Comparison of ENCODE assay signal across 2 cellular contexts in the genomic region with DNA sequence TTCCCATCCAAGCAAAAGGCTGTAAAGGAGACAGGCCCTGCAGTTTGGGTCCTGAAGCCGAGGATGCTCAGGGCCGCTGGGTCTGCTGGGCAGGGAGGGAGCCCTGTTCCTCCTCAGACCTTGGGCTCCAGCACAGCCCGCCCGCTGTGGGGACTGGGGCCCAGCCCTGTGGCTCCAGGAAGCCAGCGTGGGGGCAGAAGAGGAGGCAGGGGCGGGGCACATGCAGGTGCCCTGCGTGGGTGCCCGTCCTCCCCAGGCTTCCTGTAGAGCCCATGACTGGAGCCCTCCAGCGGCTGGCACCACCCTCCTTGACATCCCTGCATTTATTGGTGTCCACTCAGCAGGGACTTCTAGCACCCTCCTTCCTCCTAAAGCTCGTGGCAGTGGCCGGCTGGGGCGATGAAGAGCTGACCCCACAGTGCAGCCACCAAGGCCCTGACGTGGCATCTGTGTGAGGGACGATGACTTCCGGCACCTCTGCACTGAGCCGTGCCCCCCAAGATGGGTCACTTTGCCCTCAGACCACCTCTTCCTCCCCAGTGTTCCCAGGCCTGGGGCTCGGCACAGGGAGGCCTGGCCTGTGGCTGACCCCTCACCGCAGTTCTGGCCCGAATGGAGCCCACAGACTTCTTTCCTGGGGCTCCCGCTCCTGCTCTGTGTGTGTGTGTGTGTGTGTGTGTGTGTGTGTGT.
TF ChIP-seq lines count a peak whose summit lies in the region.

No MANE protein-coding gene starts in this region.

TF ChIP-seq in HEK293, 187 proteins besides CTCF, POLR2A, EP300 and RAD21:
- TF ChIP-seq ZNF600 (tag by site-specific recombination; IDR thresholded peaks at IDR 0.05) (peak; percentile 30; the same call in 1 of the 2 replicates), ZNF16 (tag by site-specific recombination; IDR thresholded peaks at IDR 0.05; ENCODE audit: low read depth) (no peak), ZNF132 (tag by site-specific recombination; IDR thresholded peaks at IDR 0.05; ENCODE audit: borderline replicate concordance) (no peak)
- TF ChIP-seq, protein P1, sequence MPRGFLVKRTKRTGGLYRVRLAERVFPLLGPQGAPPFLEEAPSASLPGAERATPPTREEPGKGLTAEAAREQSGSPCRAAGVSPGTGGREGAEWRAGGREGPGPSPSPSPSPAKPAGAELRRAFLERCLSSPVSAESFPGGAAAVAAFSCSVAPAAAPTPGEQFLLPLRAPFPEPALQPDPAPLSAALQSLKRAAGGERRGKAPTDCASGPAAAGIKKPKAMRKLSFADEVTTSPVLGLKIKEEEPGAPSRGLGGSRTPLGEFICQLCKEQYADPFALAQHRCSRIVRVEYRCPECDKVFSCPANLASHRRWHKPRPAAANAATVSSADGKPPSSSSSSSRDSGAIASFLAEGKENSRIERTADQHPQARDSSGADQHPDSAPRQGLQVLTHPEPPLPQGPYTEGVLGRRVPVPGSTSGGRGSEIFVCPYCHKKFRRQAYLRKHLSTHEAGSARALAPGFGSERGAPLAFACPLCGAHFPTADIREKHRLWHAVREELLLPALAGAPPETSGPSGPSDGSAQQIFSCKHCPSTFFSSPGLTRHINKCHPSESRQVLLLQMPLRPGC (tag by site-specific recombination; IDR thresholded peaks at IDR 0.05) = no peak
- TF ChIP-seq, protein P2, sequence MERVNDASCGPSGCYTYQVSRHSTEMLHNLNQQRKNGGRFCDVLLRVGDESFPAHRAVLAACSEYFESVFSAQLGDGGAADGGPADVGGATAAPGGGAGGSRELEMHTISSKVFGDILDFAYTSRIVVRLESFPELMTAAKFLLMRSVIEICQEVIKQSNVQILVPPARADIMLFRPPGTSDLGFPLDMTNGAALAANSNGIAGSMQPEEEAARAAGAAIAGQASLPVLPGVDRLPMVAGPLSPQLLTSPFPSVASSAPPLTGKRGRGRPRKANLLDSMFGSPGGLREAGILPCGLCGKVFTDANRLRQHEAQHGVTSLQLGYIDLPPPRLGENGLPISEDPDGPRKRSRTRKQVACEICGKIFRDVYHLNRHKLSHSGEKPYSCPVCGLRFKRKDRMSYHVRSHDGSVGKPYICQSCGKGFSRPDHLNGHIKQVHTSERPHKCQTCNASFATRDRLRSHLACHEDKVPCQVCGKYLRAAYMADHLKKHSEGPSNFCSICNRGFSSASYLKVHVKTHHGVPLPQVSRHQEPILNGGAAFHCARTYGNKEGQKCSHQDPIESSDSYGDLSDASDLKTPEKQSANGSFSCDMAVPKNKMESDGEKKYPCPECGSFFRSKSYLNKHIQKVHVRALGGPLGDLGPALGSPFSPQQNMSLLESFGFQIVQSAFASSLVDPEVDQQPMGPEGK (tag by site-specific recombination; IDR thresholded peaks at IDR 0.05) = no peak

TF ChIP-seq in H1, 55 proteins besides CTCF, POLR2A, EP300 and RAD21:
- TF ChIP-seq CREB1 (IDR thresholded peaks at IDR 0.05) (no peak), BACH1 (IDR thresholded peaks at IDR 0.05; ENCODE audit: low read length) (no peak), SRF (IDR thresholded peaks at IDR 0.05; ENCODE audit: low read depth, low read length) (no peak), TEAD4 (IDR thresholded peaks at IDR 0.05; ENCODE audit: low read depth, low read length) (no peak), SIN3A (conservative IDR thresholded peaks at IDR 0.05 in 1 of 2, IDR thresholded peaks at IDR 0.05 in 1 of 2; ENCODE audit: low read depth in 1 of 2, low read length in 2 of 2) (no peak)
